Comparison of ENCODE assay signal across 8 cellular contexts in genomic region chr14:62117010-62117717, GRCh38.
DNase-seq lines count a peak whose midpoint lies in the region; ATAC-seq and TF ChIP-seq lines count a peak whose summit lies in the region.

No MANE protein-coding gene starts in this region.

- no peaks in the 10 kb centered on the region for H3F3A ChIP-seq in OCI-LY1 (ENCODE audit: insufficient read depth, low read length)

- H2AFZ ChIP-seq in OCI-LY1 (ENCODE audit: low read length), result no peak overlapping the region

- peak overlapping the region; percentile 63 for H3K4me2 ChIP-seq in OCI-LY1 (ENCODE audit: low read length)

- H3K27ac ChIP-seq in OCI-LY1 (ENCODE audit: low read depth, low read length, poor library complexity, severe bottlenecking), result no peak overlapping the region
- H3K27ac ChIP-seq in substantia nigra (ENCODE audit: low read depth, low read length, poor library complexity, severe bottlenecking), result no peak overlapping the region

- H3K9me3 ChIP-seq in OCI-LY1 (ENCODE audit: low read length), result no peaks in the 10 kb centered on the region

- H3K36me3 ChIP-seq in OCI-LY1 (ENCODE audit: insufficient read depth, low read length), result no peaks in the 10 kb centered on the region

- in situ Hi-C loops in ACHN (cut with HindIII; ENCODE audit: low pct_ligation_motif_present, low pct_unique_long_range_greater_than_20kb, low sequenced_read_pairs), result no loop called here

- H3K4me3 ChIP-seq in OCI-LY1 (ENCODE audit: low read depth, low read length, poor library complexity, severe bottlenecking), result peak overlapping the region; percentile 48

- DNase-seq in ACHN (peak; percentile 69), GM19238 (ENCODE audit: insufficient read length, low spot score) (peak; percentile 27), globus pallidus (ENCODE audit: low spot score) (peak; percentile 70), occipital lobe (lab: John Stamatoyannopoulos, UW) (peak; percentile 84), substantia nigra (lab: John Stamatoyannopoulos, UW) (peak in 48 of 49 donors; percentile 8 to 81 (median 49))
- peak; percentile 8 to 49 (median 35) for DNase-seq in activated naive CD4-positive, alpha-beta T cell (lab: John Stamatoyannopoulos, UW)

- TF ChIP-seq CTCF in OCI-LY1 (IDR thresholded peaks at IDR 0.05; ENCODE audit: low read length), result peak; percentile 44

- H3K9ac ChIP-seq in OCI-LY1 (ENCODE audit: low read length), result no peak overlapping the region

- no peaks in the 10 kb centered on the region for H3K9me2 ChIP-seq in OCI-LY1 (ENCODE audit: low read depth, low read length)

- H4K20me1 ChIP-seq in OCI-LY1 (ENCODE audit: insufficient read depth, low read length), result no peaks in the 10 kb centered on the region

- H3K4me1 ChIP-seq in OCI-LY1 (ENCODE audit: insufficient read depth, low read length, severe bottlenecking), result peaks cover 12% of the 10 kb centered on the region

- ATAC-seq in HG03432 (IDR thresholded peaks at IDR 0.05; ENCODE audit: unreplicated experiment), result peak; percentile 98

- H3K27me3 ChIP-seq in OCI-LY1 (ENCODE audit: insufficient read depth, low read length), result no peaks in the 10 kb centered on the region

- no peaks in the 10 kb centered on the region for H3K79me2 ChIP-seq in OCI-LY1 (ENCODE audit: insufficient read depth, low read length)

Comparison
In these comparisons a context has a peak if more than half of its experiments do, and no peak if none do; other contexts are left out.
1. DNase-seq: peak in every context shown above with its lines; median percentile 84 in occipital lobe; 70 in globus pallidus; 69 in ACHN; 49 in substantia nigra; 35 in activated naive CD4-positive, alpha-beta T cell; 27 in GM19238.